1 cellular context compared by ENCODE assay signal in the genomic region with DNA sequence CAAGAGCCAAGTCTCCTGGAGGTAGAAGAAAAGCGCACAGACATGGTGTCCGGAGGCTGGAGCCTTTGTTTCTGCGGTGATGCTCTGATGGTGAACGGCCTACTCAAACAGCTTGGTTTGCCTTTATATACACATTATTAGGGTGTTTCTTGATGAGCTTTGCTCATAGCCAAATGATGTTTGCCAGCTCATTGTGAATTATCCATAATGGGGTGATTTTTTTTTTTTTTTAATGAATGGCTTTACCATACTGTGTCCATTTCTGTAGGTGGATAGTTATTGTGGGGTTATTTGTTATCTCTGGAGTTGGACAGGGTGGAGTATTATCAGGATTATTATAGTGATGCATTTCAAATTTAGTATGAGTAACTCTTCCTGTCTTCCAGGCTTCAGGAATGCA.
TF ChIP-seq lines count a peak whose summit lies in the region.

A gene with protein sequence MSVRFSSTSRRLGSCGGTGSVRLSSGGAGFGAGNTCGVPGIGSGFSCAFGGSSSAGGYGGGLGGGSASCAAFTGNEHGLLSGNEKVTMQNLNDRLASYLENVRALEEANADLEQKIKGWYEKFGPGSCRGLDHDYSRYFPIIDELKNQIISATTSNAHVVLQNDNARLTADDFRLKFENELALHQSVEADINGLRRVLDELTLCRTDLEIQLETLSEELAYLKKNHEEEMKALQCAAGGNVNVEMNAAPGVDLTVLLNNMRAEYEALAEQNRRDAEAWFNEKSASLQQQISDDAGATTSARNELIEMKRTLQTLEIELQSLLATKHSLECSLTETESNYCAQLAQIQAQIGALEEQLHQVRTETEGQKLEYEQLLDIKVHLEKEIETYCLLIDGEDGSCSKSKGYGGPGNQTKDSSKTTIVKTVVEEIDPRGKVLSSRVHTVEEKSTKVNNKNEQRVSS (minus strand): TSS at position 101 of the 400 bp plus-strand sequence. CDS start 57 bp downstream, at position 44.

TF ChIP-seq in GM23338, 12 proteins besides CTCF, POLR2A, EP300 and RAD21 (continued from another document):
- TF ChIP-seq, protein P1, sequence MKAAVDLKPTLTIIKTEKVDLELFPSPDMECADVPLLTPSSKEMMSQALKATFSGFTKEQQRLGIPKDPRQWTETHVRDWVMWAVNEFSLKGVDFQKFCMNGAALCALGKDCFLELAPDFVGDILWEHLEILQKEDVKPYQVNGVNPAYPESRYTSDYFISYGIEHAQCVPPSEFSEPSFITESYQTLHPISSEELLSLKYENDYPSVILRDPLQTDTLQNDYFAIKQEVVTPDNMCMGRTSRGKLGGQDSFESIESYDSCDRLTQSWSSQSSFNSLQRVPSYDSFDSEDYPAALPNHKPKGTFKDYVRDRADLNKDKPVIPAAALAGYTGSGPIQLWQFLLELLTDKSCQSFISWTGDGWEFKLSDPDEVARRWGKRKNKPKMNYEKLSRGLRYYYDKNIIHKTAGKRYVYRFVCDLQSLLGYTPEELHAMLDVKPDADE (IDR thresholded peaks at IDR 0.05), result no peak
